ENCODE assay signal across 8 cellular contexts in the genomic region with DNA sequence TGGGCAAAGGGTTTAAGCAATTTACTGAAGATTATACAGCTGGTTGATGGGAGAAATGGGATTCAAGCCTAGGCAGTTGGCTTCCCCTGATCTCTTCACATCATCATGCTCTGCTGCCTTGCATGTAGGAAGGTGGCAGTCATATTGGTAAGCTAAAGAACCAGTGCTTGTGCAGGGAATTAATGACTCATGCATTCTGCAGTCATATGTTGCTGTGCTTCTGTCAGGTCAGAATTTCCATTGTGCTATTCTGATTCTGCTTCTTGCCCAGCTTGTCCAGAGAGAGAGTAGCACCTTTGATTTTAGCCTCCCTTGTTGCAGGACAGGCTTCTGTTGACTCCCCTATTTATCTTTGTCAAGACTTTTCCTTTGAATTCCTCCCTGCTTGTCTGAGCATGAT.
DNase-seq lines count a peak whose midpoint lies in the region; ATAC-seq and TF ChIP-seq lines count a peak whose summit lies in the region.
"Not testable (repeated sequence)": the region's sequence is repeated elsewhere in the genome, so short reads cannot be mapped to it uniquely, and the experiment has no call there.

No MANE protein-coding gene starts in this region.

- not testable (repeated sequence) for H3K9ac ChIP-seq in HCT116 (ENCODE audit: low read length)

- not testable (repeated sequence) for TF ChIP-seq POLR2A in HCT116 (IDR thresholded peaks at IDR 0.05; ENCODE audit: borderline replicate concordance, extremely low read depth, insufficient read depth, insufficient read length)

- not testable (repeated sequence) for H2AFZ ChIP-seq in HCT116 (ENCODE audit: low read depth, low read length, poor library complexity, severe bottlenecking)

- DNase-seq in HCT116 (ENCODE audit: low read depth, low spot score): peak; percentile 45
- DNase-seq in LHCN-M2 (ENCODE audit: low read depth): peak; percentile 45
- DNase-seq in T-helper 2 cell treated with Interferon-gamma antibody and Interleukin-4, amounts not matched to agents 5 μg/mL and 100 μg/mL, for 36 hours (ENCODE audit: low spot score): peak; percentile 62
- DNase-seq in dermis microvascular lymphatic vessel endothelial cell (ENCODE audit: low read depth in 2 of 2): peak; percentile 17 to 64
- peak; percentile 16 for DNase-seq in kidney epithelial cell (ENCODE audit: low read depth)
- DNase-seq in stimulated activated naive B cell treated with anti-CD40 and anti-IgM and Interleukin-4, amounts not matched to agents 10 μg/mL and 1 μg/mL and 100 μg/mL, for 72 hours: peak; percentile 36

- RAD21 ChIA-PET in HCT116 (lab: Charles Lee; ENCODE audit: low non-redundant PET in 1 of 2, low total read pairs in 2 of 2, uncharacterized antibody in 2 of 2, unreplicated experiment in 2 of 2): not testable (repeated sequence)

- CTCF ChIA-PET in HCT116 (lab: Charles Lee): not testable (repeated sequence)

- H3K27me3 ChIP-seq in HCT116 (ENCODE audit: insufficient read depth, low read length); kidney epithelial cell (ENCODE audit: control insufficient read depth, insufficient read depth, low read length): not testable (repeated sequence)

- not testable (repeated sequence) for H3K9me2 ChIP-seq in HCT116 (ENCODE audit: insufficient read depth)

- not testable (repeated sequence) for H3K27ac ChIP-seq in HCT116 (ENCODE audit: low read depth, low read length)

- not testable (repeated sequence) for H3K4me2 ChIP-seq in HCT116 (ENCODE audit: low read length)

- not testable (repeated sequence) for H3K36me3 Mint-ChIP-seq in T-helper 2 cell treated with Interferon-gamma antibody and Interleukin-4, amounts not matched to agents 5 μg/mL and 100 μg/mL, for 36 hours (ENCODE audit: low read depth); activated naive CD4-positive, alpha-beta T cell treated with anti-CD3 and anti-CD28 coated beads, Interleukin-2, amount 50 U/mL, for 24 hours; stimulated activated naive B cell treated with anti-CD40 and anti-IgM and Interleukin-4, amounts not matched to agents 10 μg/mL and 1 μg/mL and 100 μg/mL, for 72 hours

- H3K9me3 Mint-ChIP-seq in T-helper 2 cell treated with Interferon-gamma antibody and Interleukin-4, amounts not matched to agents 5 μg/mL and 100 μg/mL, for 36 hours; activated naive CD4-positive, alpha-beta T cell treated with anti-CD3 and anti-CD28 coated beads, Interleukin-2, amount 50 U/mL, for 24 hours; stimulated activated naive B cell treated with anti-CD40 and anti-IgM and Interleukin-4, amounts not matched to agents 10 μg/mL and 1 μg/mL and 100 μg/mL, for 72 hours: not testable (repeated sequence)

- not testable (repeated sequence) for H3K27ac Mint-ChIP-seq in T-helper 2 cell treated with Interferon-gamma antibody and Interleukin-4, amounts not matched to agents 5 μg/mL and 100 μg/mL, for 36 hours
- H3K27ac Mint-ChIP-seq in activated naive CD4-positive, alpha-beta T cell treated with anti-CD3 and anti-CD28 coated beads, Interleukin-2, amount 50 U/mL, for 24 hours: peak overlapping the region; percentile 51
- H3K27ac Mint-ChIP-seq in stimulated activated naive B cell treated with anti-CD40 and anti-IgM and Interleukin-4, amounts not matched to agents 10 μg/mL and 1 μg/mL and 100 μg/mL, for 72 hours: peak overlapping the region; percentile 92

- H3K36me3 ChIP-seq in HCT116 (ENCODE audit: control insufficient read depth in 1 of 2, insufficient read depth in 2 of 2, low read length in 2 of 2); kidney epithelial cell (ENCODE audit: control insufficient read depth, insufficient read depth, low read length): not testable (repeated sequence)

- intact Hi-C loops in HCT116 (cut with micrococcal nuclease): not testable (repeated sequence)

- TF ChIP-seq CTCF in HCT116 (IDR thresholded peaks at IDR 0.05 in 2 of 3, conservative IDR thresholded peaks at IDR 0.05 in 1 of 3; ENCODE audit: borderline replicate concordance in 1 of 3, insufficient read depth in 1 of 3, low read depth in 2 of 3, low read length in 2 of 3); kidney epithelial cell (IDR thresholded peaks at IDR 0.05; ENCODE audit: insufficient read depth, low read length, poor library complexity, severe bottlenecking): not testable (repeated sequence)

- H3K4me3 Mint-ChIP-seq in T-helper 2 cell treated with Interferon-gamma antibody and Interleukin-4, amounts not matched to agents 5 μg/mL and 100 μg/mL, for 36 hours; activated naive CD4-positive, alpha-beta T cell treated with anti-CD3 and anti-CD28 coated beads, Interleukin-2, amount 50 U/mL, for 24 hours: not testable (repeated sequence)
- peak overlapping the region in 1 of 2 donors; percentile 57 for H3K4me3 Mint-ChIP-seq in stimulated activated naive B cell treated with anti-CD40 and anti-IgM and Interleukin-4, amounts not matched to agents 10 μg/mL and 1 μg/mL and 100 μg/mL, for 72 hours

- not testable (repeated sequence) for H3K4me1 ChIP-seq in HCT116 (ENCODE audit: control insufficient read depth in 1 of 2, insufficient read depth in 2 of 2, low read length in 2 of 2)

- POLR2A ChIA-PET in HCT116 (lab: Charles Lee): not testable (repeated sequence)

- ATAC-seq in GM18502 (IDR thresholded peaks at IDR 0.05; ENCODE audit: poor library complexity, unreplicated experiment) (peak; percentile 62), HCT116 (peak; percentile 66)
- ATAC-seq in stimulated activated naive B cell treated with anti-CD40 and anti-IgM and Interleukin-4, amounts not matched to agents 10 μg/mL and 1 μg/mL and 100 μg/mL, for 72 hours (replicated peaks): peak; percentile 90 to 91

- H3K9me3 ChIP-seq in HCT116 (ENCODE audit: control insufficient read depth in 1 of 2, insufficient read depth in 1 of 2, low read depth in 1 of 2, low read length in 2 of 2): not testable (repeated sequence)

- not testable (repeated sequence) for H4K20me1 ChIP-seq in HCT116 (ENCODE audit: insufficient read depth)

- H3K4me3 ChIP-seq in HCT116 (replicated peaks in 1 of 2; ENCODE audit: low read depth in 1 of 2, low read length in 2 of 2); kidney epithelial cell (ENCODE audit: low read depth, low read length): not testable (repeated sequence)

- not testable (repeated sequence) for TF ChIP-seq RAD21 in HCT116 (IDR thresholded peaks at IDR 0.05; ENCODE audit: low read depth)

- not testable (repeated sequence) for H3K4me1 Mint-ChIP-seq in T-helper 2 cell treated with Interferon-gamma antibody and Interleukin-4, amounts not matched to agents 5 μg/mL and 100 μg/mL, for 36 hours (ENCODE audit: low read depth); activated naive CD4-positive, alpha-beta T cell treated with anti-CD3 and anti-CD28 coated beads, Interleukin-2, amount 50 U/mL, for 24 hours
- H3K4me1 Mint-ChIP-seq in stimulated activated naive B cell treated with anti-CD40 and anti-IgM and Interleukin-4, amounts not matched to agents 10 μg/mL and 1 μg/mL and 100 μg/mL, for 72 hours: peaks cover 5 to 16% of the 10 kb centered on the region in 2 donors

- not testable (repeated sequence) for BruUV-seq in HCT116 (replicated peaks; lab: Mats Ljungman, UMichigan)

- not testable (repeated sequence) for H3K27me3 Mint-ChIP-seq in T-helper 2 cell treated with Interferon-gamma antibody and Interleukin-4, amounts not matched to agents 5 μg/mL and 100 μg/mL, for 36 hours (ENCODE audit: low read depth); activated naive CD4-positive, alpha-beta T cell treated with anti-CD3 and anti-CD28 coated beads, Interleukin-2, amount 50 U/mL, for 24 hours; stimulated activated naive B cell treated with anti-CD40 and anti-IgM and Interleukin-4, amounts not matched to agents 10 μg/mL and 1 μg/mL and 100 μg/mL, for 72 hours

- H3K79me2 ChIP-seq in HCT116 (ENCODE audit: insufficient read depth, low read length): not testable (repeated sequence)

TF ChIP-seq in HCT116, 20 proteins besides CTCF, POLR2A, EP300 and RAD21:
- TF ChIP-seq SP1 (IDR thresholded peaks at IDR 0.05; ENCODE audit: low read depth): peak; percentile 43
- peak; percentile 55 for TF ChIP-seq CBX3 (IDR thresholded peaks at IDR 0.05; ENCODE audit: low read depth)
- peak; percentile 73 for TF ChIP-seq JUND (IDR thresholded peaks at IDR 0.05)
- peak; percentile 74 for TF ChIP-seq FOSL1 (IDR thresholded peaks at IDR 0.05; ENCODE audit: low read depth)
